Comparison of ENCODE assay signal across 12 cellular contexts in the genomic region with DNA sequence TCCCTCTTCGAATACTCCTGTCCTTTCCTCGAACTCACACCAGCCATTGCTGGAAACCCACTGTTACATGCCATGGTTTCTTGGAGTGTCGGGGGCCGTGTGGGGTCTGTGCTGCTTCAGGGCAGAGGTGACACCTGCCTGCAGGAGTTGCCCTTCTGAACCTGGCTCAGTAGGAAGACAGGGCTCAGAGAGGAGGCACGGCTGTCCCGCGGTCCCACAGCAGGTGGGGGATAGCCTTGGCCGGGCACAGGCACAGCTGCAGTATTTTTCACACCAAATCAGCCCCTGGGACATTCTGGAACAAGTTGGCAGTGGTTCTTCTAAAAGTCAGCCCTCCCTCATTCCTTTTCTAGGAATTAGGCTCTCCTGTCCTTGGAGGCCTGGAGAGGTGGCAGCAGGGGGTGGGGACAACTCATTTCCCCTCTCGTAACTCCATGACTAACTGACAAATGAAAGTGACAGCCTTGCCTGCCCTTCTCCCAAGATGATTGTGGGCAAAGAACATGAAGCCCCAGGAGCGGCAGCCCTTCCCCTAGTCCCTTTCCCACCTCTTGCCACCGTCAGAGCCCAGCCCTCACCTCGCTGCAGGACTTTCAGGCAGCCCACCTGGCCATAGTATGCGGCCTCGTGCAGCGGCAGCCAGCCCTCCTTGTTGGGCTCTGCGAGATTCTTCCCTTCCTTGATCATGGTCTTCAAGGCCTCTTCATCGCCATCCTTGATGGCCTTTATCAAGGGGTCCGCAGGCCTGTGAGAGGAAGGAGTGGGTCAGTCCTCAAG. TPM values are rescaled to one million over a fixed set of nuclear protein-coding genes. Genes with fewer than 3 reads are reported as not detected.
DNase-seq lines count a peak whose midpoint lies in the region; ATAC-seq and TF ChIP-seq lines count a peak whose summit lies in the region.
"Had no signal": no experiment of that assay in that cellular context is flagged by ENCODE, and none has a peak within 500 bp of the region (broad histone marks: within the 10 kb centered on the region; RNA-seq: fewer than 3 reads in every experiment).

No MANE protein-coding gene starts in this region.

- DNase-seq in activated CD8-positive, alpha-beta memory T cell treated with anti-CD3 and anti-CD28 coated beads, Interleukin-2, amount 10 ng/mL, durations not matched to agents 7 days and 5 days: no peak
- no peak for DNase-seq in activated CD8-positive, alpha-beta memory T cell treated with anti-CD3 and anti-CD28 coated beads, Interleukin-2, amount 50 U/mL, for 48 hours
- DNase-seq in RPMI8226 (peak; percentile 36), esophagus muscularis mucosa (ENCODE audit: extremely low spot score) (no peak), aorta (no peak), MV-4-11 (lab: John Stamatoyannopoulos, UW) (no peak), SHP77 treated with DMSO at 0.1 percent for 48 hours (lab: John Stamatoyannopoulos, UW) (no peak)
- DNase-seq in stimulated activated CD8-positive, alpha-beta memory T cell treated with anti-CD3 and anti-CD28 coated beads, Interleukin-4, amount 100 ng/mL, for 48 hours: peak; percentile 33
- DNase-seq: NCI-H1092 treated with DMSO at 0.1 percent for 48 hours had no signal

- no peaks in the 10 kb centered on the region for H3K9me3 Mint-ChIP-seq in activated CD8-positive, alpha-beta memory T cell treated with anti-CD3 and anti-CD28 coated beads, Interleukin-2, amount 10 ng/mL, durations not matched to agents 7 days and 5 days (ENCODE audit: low read depth)

- H3K27ac ChIP-seq in esophagus muscularis mucosa (replicated peaks in 1 of 4): peak overlapping the region; percentile 76 to 94 (median 85)
- H3K27ac ChIP-seq in aorta (ENCODE audit: low read depth in 1 of 2, low read length in 2 of 2): no peak overlapping the region

- H3K4me3 ChIP-seq in esophagus muscularis mucosa: no peak overlapping the region
- H3K4me3 ChIP-seq in aorta (ENCODE audit: low read length in 2 of 2): no peak overlapping the region

- CTCF ChIA-PET in activated CD8-positive, alpha-beta memory T cell treated with anti-CD3 and anti-CD28 coated beads, Interleukin-2, amount 10 ng/mL, durations not matched to agents 7 days and 5 days (lab: Charles Lee): interaction anchor here (0.5 to 17.4 kb wide), 11 partner anchors 9 to 98 kb away, joined by 3 to 309 read pairs (median 8); partner anchors contain the start of gene ASB2

- H3K4me1 Mint-ChIP-seq in activated CD8-positive, alpha-beta memory T cell treated with anti-CD3 and anti-CD28 coated beads, Interleukin-2, amount 10 ng/mL, durations not matched to agents 7 days and 5 days: peaks cover 91% of the 10 kb centered on the region

- no peak for TF ChIP-seq EP300 in esophagus muscularis mucosa (IDR thresholded peaks at IDR 0.05)

- peak overlapping the region; percentile 99 for H3K4me3 Mint-ChIP-seq in activated CD8-positive, alpha-beta memory T cell treated with anti-CD3 and anti-CD28 coated beads, Interleukin-2, amount 10 ng/mL, durations not matched to agents 7 days and 5 days

- no peak for ATAC-seq in activated CD8-positive, alpha-beta memory T cell treated with anti-CD3 and anti-CD28 coated beads, Interleukin-2, amount 10 ng/mL, durations not matched to agents 7 days and 5 days
- ATAC-seq in aorta (ENCODE audit: low FRiP score): no peak

- no peaks in the 10 kb centered on the region for H3K9me3 ChIP-seq in esophagus muscularis mucosa
- H3K9me3 ChIP-seq in aorta (ENCODE audit: control insufficient read depth, low read length): no peaks in the 10 kb centered on the region
- H3K9me3 ChIP-seq: tibial nerve had no signal

- H3K27ac Mint-ChIP-seq in activated CD8-positive, alpha-beta memory T cell treated with anti-CD3 and anti-CD28 coated beads, Interleukin-2, amount 10 ng/mL, durations not matched to agents 7 days and 5 days: peak overlapping the region; percentile 99

- no peak for TF ChIP-seq POLR2A in esophagus muscularis mucosa (IDR thresholded peaks at IDR 0.05; ENCODE audit: low read depth)

- H3K36me3 Mint-ChIP-seq in activated CD8-positive, alpha-beta memory T cell treated with anti-CD3 and anti-CD28 coated beads, Interleukin-2, amount 10 ng/mL, durations not matched to agents 7 days and 5 days: peaks cover 79% of the 10 kb centered on the region

- TF ChIP-seq CTCF in esophagus muscularis mucosa (IDR thresholded peaks at IDR 0.05): no peak

- H3K4me1 ChIP-seq in esophagus muscularis mucosa (peaks cover 46 to 80% (median 76%) of the 10 kb centered on the region in 4 donors), aorta (ENCODE audit: control insufficient read depth in 1 of 2, insufficient read depth in 2 of 2, low read length in 2 of 2) (no peaks in the 10 kb centered on the region)

- intact Hi-C loops in esophagus muscularis mucosa (cut with DNase I) (no loop called here), aorta (cut with DNase I) (no loop called here)

- H3K27me3 ChIP-seq in esophagus muscularis mucosa (no peaks in the 10 kb centered on the region), aorta (ENCODE audit: control insufficient read depth in 1 of 2, insufficient read depth in 2 of 2, low read length in 1 of 2) (no peaks in the 10 kb centered on the region)
- H3K27me3 ChIP-seq: tibial nerve had no signal

- peaks cover 0 to 58% (median 37%) of the 10 kb centered on the region in 4 donors for H3K36me3 ChIP-seq in esophagus muscularis mucosa
- no peaks in the 10 kb centered on the region for H3K36me3 ChIP-seq in aorta (ENCODE audit: control insufficient read depth in 1 of 2, insufficient read depth in 2 of 2, low read length in 1 of 2)
- H3K36me3 ChIP-seq: tibial nerve had no signal

- 71% methylated on average over 13 of the region's 18 CpGs for WGBS in esophagus muscularis mucosa
- 79 to 84% methylated on average over 17 to 18 of the region's 18 CpGs for WGBS in aorta, 2 donors

- H3K27me3 Mint-ChIP-seq in activated CD8-positive, alpha-beta memory T cell treated with anti-CD3 and anti-CD28 coated beads, Interleukin-2, amount 10 ng/mL, durations not matched to agents 7 days and 5 days: no peaks in the 10 kb centered on the region

RNA-seq across cellular contexts. Expression of gene ASB2, which starts 22.4 kb away (rescaled TPM):
- 100 to 1,000 TPM; 116 to 177 TPM for total RNA-seq in activated CD8-positive, alpha-beta memory T cell treated with anti-CD3 and anti-CD28 coated beads, Interleukin-2, amount 10 ng/mL, durations not matched to agents 7 days and 5 days
- 100 to 1,000 TPM in 3 of 4 donors, 10 to 100 TPM in 1; 53.5 to 164 (median 105) TPM for total RNA-seq in esophagus muscularis mucosa
- total RNA-seq in aorta: 10 to 100 TPM; 53.3 to 57.0 TPM
- polyA plus RNA-seq in aorta: 10 to 100 TPM in 1 of 2 donors, 1 to 10 TPM in 1; 9.1 to 24.8 TPM

RNA-seq across cellular contexts. Expression of gene FAM181A, which starts 26.8 kb away (rescaled TPM):
- total RNA-seq in activated CD8-positive, alpha-beta memory T cell treated with anti-CD3 and anti-CD28 coated beads, Interleukin-2, amount 10 ng/mL, durations not matched to agents 7 days and 5 days: not detected
- total RNA-seq in esophagus muscularis mucosa: not detected
- not detected for total RNA-seq in aorta
- polyA plus RNA-seq in aorta: not detected
- total RNA-seq: mesenteric fat pad, tibial nerve had no signal
- polyA plus RNA-seq: AG04450 had no signal

RNA-seq across cellular contexts. Expression of gene CCDC197, which starts 43.2 kb away (rescaled TPM):
- under 1 TPM in 1 of 2 experiments, not detected in 1; 0.14 TPM for total RNA-seq in activated CD8-positive, alpha-beta memory T cell treated with anti-CD3 and anti-CD28 coated beads, Interleukin-2, amount 10 ng/mL, durations not matched to agents 7 days and 5 days
- total RNA-seq in esophagus muscularis mucosa (not detected), aorta (under 1 TPM in 1 of 2 donors, not detected in 1; 0.60 TPM)
- polyA plus RNA-seq in aorta: not detected
- total RNA-seq: mesenteric fat pad, tibial nerve had no signal
- polyA plus RNA-seq: AG04450 had no signal

Comparison
In these comparisons a context has a peak if more than half of its experiments do, and no peak if none do; other contexts are left out.
1. DNase-seq: peak in RPMI8226 (single experiment) and stimulated activated CD8-positive, alpha-beta memory T cell treated with anti-CD3 and anti-CD28 coated beads, Interleukin-4, amount 100 ng/mL, for 48 hours (single experiment); none in activated CD8-positive, alpha-beta memory T cell treated with anti-CD3 and anti-CD28 coated beads, Interleukin-2, amount 10 ng/mL, durations not matched to agents 7 days and 5 days (single experiment), activated CD8-positive, alpha-beta memory T cell treated with anti-CD3 and anti-CD28 coated beads, Interleukin-2, amount 50 U/mL, for 48 hours (single experiment), esophagus muscularis mucosa (single experiment), aorta (0 of 2), MV-4-11 (single experiment) and SHP77 treated with DMSO at 0.1 percent for 48 hours (single experiment).
2. H3K27ac ChIP-seq: peak in esophagus muscularis mucosa (4 of 4); none in aorta (0 of 2).